Comparison of ENCODE assay signal across 8 cellular contexts in the genomic region with DNA sequence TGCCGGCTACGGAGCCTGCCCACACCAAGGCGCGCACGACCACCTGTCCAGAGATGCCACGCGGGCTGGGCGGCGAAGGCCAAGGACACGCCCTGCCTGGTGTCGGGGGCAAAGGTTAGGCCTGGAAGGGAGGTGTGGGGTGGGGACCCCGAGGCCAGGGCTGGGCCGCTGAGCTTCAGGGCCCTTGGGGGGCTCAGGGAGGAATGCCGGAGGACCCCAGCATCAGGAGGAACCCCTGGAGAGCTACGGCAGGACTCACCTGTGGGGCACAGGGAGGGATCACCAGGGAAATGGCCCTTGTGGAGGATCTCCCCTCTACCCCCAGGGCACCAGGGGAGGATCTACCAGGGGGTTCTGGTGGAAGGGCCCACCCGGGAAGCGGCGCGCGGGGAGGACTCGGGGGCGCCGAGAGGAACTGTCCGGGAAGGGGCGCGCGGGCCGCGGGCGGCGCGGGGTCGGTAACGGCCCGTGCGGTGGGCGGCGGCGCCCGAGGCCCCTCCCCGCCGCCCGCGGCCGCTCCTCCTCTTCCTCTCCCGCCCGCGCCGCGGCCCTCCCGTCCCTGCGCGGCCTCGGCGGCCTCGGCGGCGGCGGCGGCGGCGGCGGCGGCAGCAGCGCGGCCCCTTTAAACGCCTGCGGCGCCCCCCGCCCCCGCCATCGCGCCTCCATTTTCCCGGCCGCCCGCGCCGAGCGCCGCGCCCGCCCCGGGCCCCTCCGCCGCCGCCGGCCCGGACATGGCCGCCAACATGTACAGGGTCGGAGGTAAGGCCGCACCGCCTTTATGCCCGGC. TPM values are rescaled to one million over a fixed set of nuclear protein-coding genes. Genes with fewer than 3 reads are reported as not detected.
DNase-seq lines count a peak whose midpoint lies in the region; ATAC-seq, FAIRE-seq and TF ChIP-seq lines count a peak whose summit lies in the region.

A gene (plus strand): TSS at position 523 of the 787 bp plus-strand sequence. CDS start 209 bp downstream, at position 732.

- intact Hi-C loops in PC-9 (cut with micrococcal nuclease; ENCODE audit: unreplicated experiment) (loop anchor here (5.0 kb wide), 1 partner anchor 48 kb away; no protein-coding TSS in a partner anchor), head of caudate nucleus (cut with DNase I) (no loop called here), pancreas (cut with DNase I) (no loop called here)

- H3K4me1 ChIP-seq in HEK293 (ENCODE audit: control insufficient read depth, insufficient read depth, low read length) (peaks cover 10% of the 10 kb centered on the region), PC-9 (replicated peaks; ENCODE audit: insufficient read depth) (peaks cover 18% of the 10 kb centered on the region; the same call in 1 of the 2 replicates), pancreas (peaks cover 0 to 13% (median 6%) of the 10 kb centered on the region in 3 donors)

- POLR2A ChIA-PET in HEK293 (lab: Yijun Ruan, JAX) (no interaction called here), PC-9 (lab: Charles Lee; ENCODE audit: unreplicated experiment) (no interaction called here)

- H3K27me3 ChIP-seq in PC-9 (ENCODE audit: insufficient read depth, low read depth) (peaks cover under 1% of the 10 kb centered on the region; the same call in 1 of the 2 replicates), pancreas (no peaks in the 10 kb centered on the region)

- peaks cover 24% of the 10 kb centered on the region for H4K20me1 ChIP-seq in PC-9 (ENCODE audit: insufficient read depth)

- H3K36me3 Mint-ChIP-seq in activated naive CD4-positive, alpha-beta T cell treated with anti-CD3 and anti-CD28 coated beads, Interleukin-2, amount 10 ng/mL, durations not matched to agents 7 days and 5 days: peaks cover 6% of the 10 kb centered on the region

- CTCF ChIA-PET in HEK293 (lab: Yijun Ruan, JAX) (no interaction called here), PC-9 (lab: Charles Lee) (no interaction called here)
- CTCF ChIA-PET in activated naive CD4-positive, alpha-beta T cell treated with anti-CD3 and anti-CD28 coated beads, Interleukin-2, amount 10 ng/mL, durations not matched to agents 7 days and 5 days (lab: Charles Lee): interaction anchor here (1.0 kb wide), 1 partner anchor 48 kb away, joined by 3 read pairs; no protein-coding TSS in a partner anchor

- peaks cover 40% of the 10 kb centered on the region for H3K4me1 Mint-ChIP-seq in activated naive CD4-positive, alpha-beta T cell treated with anti-CD3 and anti-CD28 coated beads, Interleukin-2, amount 10 ng/mL, durations not matched to agents 7 days and 5 days

- H3K27me3 Mint-ChIP-seq in activated naive CD4-positive, alpha-beta T cell treated with anti-CD3 and anti-CD28 coated beads, Interleukin-2, amount 10 ng/mL, durations not matched to agents 7 days and 5 days: peaks cover 18% of the 10 kb centered on the region

- H3K27ac ChIP-seq in HEK293 (ENCODE audit: extremely low read depth, low read depth, low read length) (peak within 1 kb of the TSS; percentile 90), PC-9 (no peak within 1 kb of the TSS), pancreas (peak within 1 kb of the TSS; percentile 39 to 62 (median 40))

- WGBS in pancreas, 2 donors: 1% methylated on average over 42 to 89 of the region's 93 CpGs

- no peak for TF ChIP-seq CTCF in HEK293 (tag by site-specific recombination; IDR thresholded peaks at IDR 0.05)
- no peak for TF ChIP-seq CTCF in PC-9 (conservative IDR thresholded peaks at IDR 0.05)
- TF ChIP-seq CTCF in pancreas (IDR thresholded peaks at IDR 0.05): no peak

- DNase-seq in ELR (ENCODE audit: low read depth) (peak; percentile 71), PC-9 (peak in 1 of 2 experiments; percentile 29), head of caudate nucleus (peak in 26 of 42 donors; percentile 28 to 73 (median 56)), pancreas (peak in 3 of 6 donors; percentile 60 to 78 (median 66)), NCI-H128 (lab: John Stamatoyannopoulos, UW; ENCODE audit: unreplicated experiment) (no peak)
- peak; percentile 60 for DNase-seq in activated naive CD4-positive, alpha-beta T cell treated with anti-CD3 and anti-CD28 coated beads, Interleukin-2, amount 10 ng/mL, durations not matched to agents 7 days and 5 days

- FAIRE-seq in pancreas (lab: Jason Lieb, UNC): no peak

- H3K4me3 Mint-ChIP-seq in activated naive CD4-positive, alpha-beta T cell treated with anti-CD3 and anti-CD28 coated beads, Interleukin-2, amount 10 ng/mL, durations not matched to agents 7 days and 5 days: peak within 1 kb of the TSS; percentile 85

- no peaks in the 10 kb centered on the region for H3K9me3 Mint-ChIP-seq in activated naive CD4-positive, alpha-beta T cell treated with anti-CD3 and anti-CD28 coated beads, Interleukin-2, amount 10 ng/mL, durations not matched to agents 7 days and 5 days

- no peaks in the 10 kb centered on the region for H3K9me2 ChIP-seq in PC-9 (ENCODE audit: insufficient read depth)

- no peaks in the 10 kb centered on the region for H3K9me3 ChIP-seq in HEK293 (ENCODE audit: control insufficient read depth, insufficient read depth, low read depth, low read length)
- no peaks in the 10 kb centered on the region for H3K9me3 ChIP-seq in PC-9 (ENCODE audit: insufficient read depth, low read depth)
- no peaks in the 10 kb centered on the region for H3K9me3 ChIP-seq in pancreas

- peak within 1 kb of the TSS; percentile 74 for H3K4me3 ChIP-seq in HEK293 (ENCODE audit: low read depth, low read length)
- peak within 1 kb of the TSS; percentile 94 for H3K4me3 ChIP-seq in PC-9
- H3K4me3 ChIP-seq in pancreas: peak within 1 kb of the TSS; percentile 46 to 78 (median 72)

- peak within 1 kb of the TSS; percentile 90 for H2AFZ ChIP-seq in PC-9

- H3K27ac Mint-ChIP-seq in activated naive CD4-positive, alpha-beta T cell treated with anti-CD3 and anti-CD28 coated beads, Interleukin-2, amount 10 ng/mL, durations not matched to agents 7 days and 5 days: peak within 1 kb of the TSS; percentile 83

- H3K36me3 ChIP-seq in HEK293 (ENCODE audit: control insufficient read depth in 2 of 2, insufficient read depth in 1 of 2, low read length in 2 of 2) (peaks cover 4 to 23% of the 10 kb centered on the region in 2 experiments; a peak in 2 of 3 replicates), PC-9 (ENCODE audit: low read depth) (no peaks in the 10 kb centered on the region), pancreas (no peaks in the 10 kb centered on the region)

- H3F3A ChIP-seq in PC-9 (ENCODE audit: insufficient read depth, low read depth): peaks cover 23% of the 10 kb centered on the region

- peaks cover 49% of the 10 kb centered on the region for H3K79me2 ChIP-seq in PC-9 (ENCODE audit: low read depth)

- peak within 1 kb of the TSS; percentile 97 for H3K4me2 ChIP-seq in PC-9

- peak; percentile 59 to 79 (median 72) for ATAC-seq in pancreas
- no peak for ATAC-seq in HG02852 (IDR thresholded peaks at IDR 0.05; ENCODE audit: unreplicated experiment)

- BruUV-seq in PC-9 (replicated peaks; lab: Mats Ljungman, UMichigan): TSS peak; percentile 45

TF ChIP-seq in HEK293, 187 proteins besides CTCF, POLR2A, EP300 and RAD21 (continues in another document):
- no peak for TF ChIP-seq ZNF600 (tag by site-specific recombination; IDR thresholded peaks at IDR 0.05)
- TF ChIP-seq SCRT2 (tag by site-specific recombination; IDR thresholded peaks at IDR 0.05): peak; percentile 68
- no peak for TF ChIP-seq ZNF274 (IDR thresholded peaks at IDR 0.05; ENCODE audit: low read length)
- no peak for TF ChIP-seq ZNF274 (tag by site-specific recombination; IDR thresholded peaks at IDR 0.05; ENCODE audit: borderline replicate concordance)
- TF ChIP-seq, protein P1, sequence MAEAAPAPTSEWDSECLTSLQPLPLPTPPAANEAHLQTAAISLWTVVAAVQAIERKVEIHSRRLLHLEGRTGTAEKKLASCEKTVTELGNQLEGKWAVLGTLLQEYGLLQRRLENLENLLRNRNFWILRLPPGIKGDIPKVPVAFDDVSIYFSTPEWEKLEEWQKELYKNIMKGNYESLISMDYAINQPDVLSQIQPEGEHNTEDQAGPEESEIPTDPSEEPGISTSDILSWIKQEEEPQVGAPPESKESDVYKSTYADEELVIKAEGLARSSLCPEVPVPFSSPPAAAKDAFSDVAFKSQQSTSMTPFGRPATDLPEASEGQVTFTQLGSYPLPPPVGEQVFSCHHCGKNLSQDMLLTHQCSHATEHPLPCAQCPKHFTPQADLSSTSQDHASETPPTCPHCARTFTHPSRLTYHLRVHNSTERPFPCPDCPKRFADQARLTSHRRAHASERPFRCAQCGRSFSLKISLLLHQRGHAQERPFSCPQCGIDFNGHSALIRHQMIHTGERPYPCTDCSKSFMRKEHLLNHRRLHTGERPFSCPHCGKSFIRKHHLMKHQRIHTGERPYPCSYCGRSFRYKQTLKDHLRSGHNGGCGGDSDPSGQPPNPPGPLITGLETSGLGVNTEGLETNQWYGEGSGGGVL (tag by site-specific recombination; IDR thresholded peaks at IDR 0.05): peak; percentile 14; the same call in 1 of the 2 replicates
- TF ChIP-seq, protein P2, sequence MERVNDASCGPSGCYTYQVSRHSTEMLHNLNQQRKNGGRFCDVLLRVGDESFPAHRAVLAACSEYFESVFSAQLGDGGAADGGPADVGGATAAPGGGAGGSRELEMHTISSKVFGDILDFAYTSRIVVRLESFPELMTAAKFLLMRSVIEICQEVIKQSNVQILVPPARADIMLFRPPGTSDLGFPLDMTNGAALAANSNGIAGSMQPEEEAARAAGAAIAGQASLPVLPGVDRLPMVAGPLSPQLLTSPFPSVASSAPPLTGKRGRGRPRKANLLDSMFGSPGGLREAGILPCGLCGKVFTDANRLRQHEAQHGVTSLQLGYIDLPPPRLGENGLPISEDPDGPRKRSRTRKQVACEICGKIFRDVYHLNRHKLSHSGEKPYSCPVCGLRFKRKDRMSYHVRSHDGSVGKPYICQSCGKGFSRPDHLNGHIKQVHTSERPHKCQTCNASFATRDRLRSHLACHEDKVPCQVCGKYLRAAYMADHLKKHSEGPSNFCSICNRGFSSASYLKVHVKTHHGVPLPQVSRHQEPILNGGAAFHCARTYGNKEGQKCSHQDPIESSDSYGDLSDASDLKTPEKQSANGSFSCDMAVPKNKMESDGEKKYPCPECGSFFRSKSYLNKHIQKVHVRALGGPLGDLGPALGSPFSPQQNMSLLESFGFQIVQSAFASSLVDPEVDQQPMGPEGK (tag by site-specific recombination; IDR thresholded peaks at IDR 0.05): peak; percentile 57; the same call in 1 of the 2 replicates
- peak; percentile 87 for TF ChIP-seq ZBTB8A (tag by site-specific recombination; IDR thresholded peaks at IDR 0.05)
- no peak for TF ChIP-seq TCF7L2 (IDR thresholded peaks at IDR 0.05; ENCODE audit: borderline replicate concordance, low read depth, low read length)
- no peak for TF ChIP-seq ZNF830 (tag by site-specific recombination; IDR thresholded peaks at IDR 0.05; ENCODE audit: low read depth)
- peak; percentile 72 for TF ChIP-seq ZNF335 (tag by site-specific recombination; conservative IDR thresholded peaks at IDR 0.05)
- peak; percentile 76 for TF ChIP-seq ZBTB20 (tag by site-specific recombination; IDR thresholded peaks at IDR 0.05)
- no peak for TF ChIP-seq ZNF768 (tag by site-specific recombination; IDR thresholded peaks at IDR 0.05)
- TF ChIP-seq ZNF221 (tag by site-specific recombination; IDR thresholded peaks at IDR 0.05; ENCODE audit: borderline replicate concordance): no peak
- TF ChIP-seq ZFP37 (tag by site-specific recombination; IDR thresholded peaks at IDR 0.05): no peak

RNA-seq across cellular contexts. Expression of the gene that starts here (rescaled TPM):
- total RNA-seq in PC-9 (2021): 124 and 147 TPM in 2 replicates
- total RNA-seq in pancreas: 10 to 100 TPM; 34.8 to 68.6 (median 51.6) TPM
- polyA plus RNA-seq in pancreas: 100 to 1,000 TPM; 115 to 138 TPM
